In the genomic region with DNA sequence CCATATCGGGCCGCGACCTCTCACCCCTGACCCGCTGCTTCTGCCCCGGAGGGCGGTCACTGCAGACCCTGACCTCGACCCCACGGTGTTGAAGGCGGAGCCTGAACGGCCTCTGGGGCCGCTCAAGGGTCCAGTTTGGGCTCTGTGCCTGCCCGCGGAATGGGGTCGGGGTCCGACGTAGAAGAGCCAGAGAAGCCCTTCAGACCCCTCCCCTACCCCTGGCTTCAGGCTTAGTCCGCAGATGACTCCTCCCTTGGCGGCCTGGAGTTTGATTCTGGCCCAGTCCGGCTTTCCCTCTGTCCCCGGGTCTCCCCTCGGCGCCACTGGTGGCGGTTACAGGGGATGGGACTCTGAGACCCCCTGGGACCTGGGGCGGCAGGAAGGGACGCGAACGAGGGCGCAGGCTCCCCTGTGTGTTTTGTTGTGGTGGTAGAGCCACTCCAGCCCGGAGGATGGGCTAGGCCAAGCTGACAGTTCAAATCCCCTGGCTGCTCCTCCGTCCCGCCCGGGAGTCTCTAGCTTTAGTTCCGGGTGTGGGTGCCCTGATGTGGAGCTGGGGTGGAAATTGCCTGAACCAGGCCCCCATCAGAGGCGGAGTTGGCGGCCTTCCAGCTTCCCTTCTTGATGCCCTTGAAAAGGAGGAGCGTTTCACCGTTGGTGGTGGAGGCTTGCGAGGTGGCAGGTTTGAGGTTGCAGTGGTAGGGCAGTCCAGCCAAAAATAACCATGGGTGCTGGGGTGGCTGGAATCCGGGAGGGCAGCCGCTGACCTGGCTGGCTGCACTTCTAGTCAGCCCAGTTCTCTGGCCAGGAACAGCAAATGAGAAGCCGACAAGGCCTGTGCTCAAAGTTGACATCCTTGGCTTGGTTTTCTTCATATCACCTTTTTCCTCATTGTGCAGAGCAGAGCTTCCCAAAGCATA, we compare ENCODE assay signal across 8 cellular contexts. TPM values are rescaled to one million over a fixed set of nuclear protein-coding genes. Genes with fewer than 3 reads are reported as not detected.
DNase-seq lines count a peak whose midpoint lies in the region; ATAC-seq lines count a peak whose summit lies in the region.

No MANE protein-coding gene starts in this region.

- H3K27ac ChIP-seq in angular gyrus (ENCODE audit: low read depth, low read length), result peak overlapping the region; percentile 94

- DNase-seq in GM03348 (ENCODE audit: low spot score) (peak; percentile 75), T follicular helper cell (ENCODE audit: low read depth) (peak; percentile 73), hepatic stellate cell (ENCODE audit: low spot score) (peak; percentile 85), sciatic nerve (ENCODE audit: low spot score) (peak; percentile 89)

- peak; percentile 3 for ATAC-seq in HG03521 (IDR thresholded peaks at IDR 0.05; ENCODE audit: unreplicated experiment)
- peak; percentile 3 for ATAC-seq in sciatic nerve
- ATAC-seq in HG03025 (IDR thresholded peaks at IDR 0.05; ENCODE audit: low FRiP score, unreplicated experiment), result no peak
- ATAC-seq in HG03469 (IDR thresholded peaks at IDR 0.05; ENCODE audit: unreplicated experiment), result no peak

- intact Hi-C loops in sciatic nerve (cut with DNase I), result loop anchor here (5.0 kb wide), 1 partner anchor 244 kb away; no protein-coding TSS in a partner anchor

RNA-seq across cellular contexts. Expression of a gene that starts 0.6 kb away (rescaled TPM):
- 81.7 TPM for total RNA-seq in sciatic nerve

Comparison
In these comparisons a context has a peak if more than half of its experiments do, and no peak if none do; other contexts are left out.
1. ATAC-seq: peak in HG03521 (single experiment) and sciatic nerve (single experiment); none in HG03025 (single experiment) and HG03469 (single experiment).
2. Peak in every context shown above with its lines, with median percentiles within 50 percentile points of each other: DNase-seq.